ENCODE assay signal across 1 cellular context in genomic region chr6:35759401-35759800, GRCh38.
TF ChIP-seq lines count a peak whose summit lies in the region.

No MANE protein-coding gene starts in this region.

TF ChIP-seq in H1, 55 proteins besides CTCF, POLR2A, EP300 and RAD21:
- no peak for TF ChIP-seq CTBP2 (IDR thresholded peaks at IDR 0.05; ENCODE audit: borderline replicate concordance, insufficient read depth, insufficient read length, low read length)
- TF ChIP-seq SIN3A (conservative IDR thresholded peaks at IDR 0.05 in 1 of 2, IDR thresholded peaks at IDR 0.05 in 1 of 2; ENCODE audit: low read depth in 1 of 2, low read length in 2 of 2) = no peak
- no peak for TF ChIP-seq PHF8 (conservative IDR thresholded peaks at IDR 0.05; ENCODE audit: low read depth, low read length)
- TF ChIP-seq CHD2 (IDR thresholded peaks at IDR 0.05; ENCODE audit: low read length) = no peak
- no peak for TF ChIP-seq SUZ12 (IDR thresholded peaks at IDR 0.05; ENCODE audit: low read length)
- no peak for TF ChIP-seq JUN (IDR thresholded peaks at IDR 0.05; ENCODE audit: low read depth, low read length)
- no peak for TF ChIP-seq TAF1 (IDR thresholded peaks at IDR 0.05; ENCODE audit: low read depth, low read length)
- TF ChIP-seq SP4 (IDR thresholded peaks at IDR 0.05; ENCODE audit: low read length) = no peak
- no peak for TF ChIP-seq CHD1 (IDR thresholded peaks at IDR 0.05; ENCODE audit: low read depth, low read length)
- no peak for TF ChIP-seq SP1 (IDR thresholded peaks at IDR 0.05; ENCODE audit: low read depth, low read length)
- TF ChIP-seq KDM4A (IDR thresholded peaks at IDR 0.05; ENCODE audit: low read depth, low read length, severe bottlenecking) = no peak
- TF ChIP-seq KDM5A (IDR thresholded peaks at IDR 0.05; ENCODE audit: low read length) = no peak
